ENCODE assay signal across 10 cellular contexts in the genomic region with DNA sequence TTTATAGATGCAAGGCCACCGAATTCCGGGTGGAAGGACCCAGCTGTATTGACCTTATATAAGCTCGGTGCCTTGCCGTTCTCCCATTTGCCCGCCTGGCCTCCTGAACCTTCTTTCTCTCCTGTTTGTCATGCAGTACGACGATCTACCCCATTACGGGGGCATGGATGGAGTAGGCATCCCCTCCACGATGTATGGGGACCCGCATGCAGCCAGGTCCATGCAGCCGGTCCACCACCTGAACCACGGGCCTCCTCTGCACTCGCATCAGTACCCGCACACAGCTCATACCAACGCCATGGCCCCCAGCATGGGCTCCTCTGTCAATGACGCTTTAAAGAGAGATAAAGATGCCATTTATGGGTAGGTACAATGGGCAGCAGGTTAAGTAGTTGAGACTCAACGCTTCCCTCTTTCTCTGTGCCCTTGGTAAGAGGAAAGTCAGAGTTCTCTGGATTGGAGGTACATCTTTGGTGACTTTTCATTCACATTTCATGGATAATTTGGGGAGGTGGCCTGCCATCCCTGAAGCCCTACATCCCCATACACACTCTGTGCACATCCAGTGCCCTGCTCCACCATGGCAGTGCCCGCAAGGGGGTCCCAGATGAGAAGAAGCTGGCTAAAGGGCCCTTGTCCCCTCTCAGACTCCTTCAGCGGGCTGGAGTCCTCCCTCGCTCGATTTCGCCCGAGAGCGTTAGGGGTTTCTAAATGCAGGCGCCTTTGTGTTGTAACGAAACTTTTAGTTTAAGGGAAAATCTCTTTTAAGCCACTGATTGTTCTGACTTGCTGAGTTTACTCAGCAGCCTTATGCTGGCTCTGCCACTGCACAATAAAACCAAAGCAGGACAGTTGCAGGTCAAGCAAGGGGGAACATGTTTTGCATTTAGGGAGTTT. TPM values are rescaled to one million over a fixed set of nuclear protein-coding genes. Genes with fewer than 3 reads are reported as not detected.
A peak's percentile ranks its signal among the peaks of the same experiment; 100 is the strongest.
DNase-seq lines count a peak whose midpoint lies in the region; ATAC-seq and TF ChIP-seq lines count a peak whose summit lies in the region.
"Had no signal": no experiment of that assay in that cellular context is flagged by ENCODE, and none has a peak within 500 bp of the region (broad histone marks: within the 10 kb centered on the region; RNA-seq: fewer than 3 reads in every experiment).

No MANE protein-coding gene starts in this region.

- H3K27ac ChIP-seq in mesendoderm (ENCODE audit: low read depth, low read length) (no peak overlapping the region), transverse colon (peak overlapping the region; percentile 91 to 96 (median 93))
- H3K27ac ChIP-seq: 22Rv1 had no signal

- H3K9ac ChIP-seq in mesendoderm (ENCODE audit: low read length), result no peak overlapping the region

- no peaks in the 10 kb centered on the region for H3K79me1 ChIP-seq in mesendoderm (ENCODE audit: low read length)

- H3K27me3 ChIP-seq in mesendoderm (ENCODE audit: insufficient read depth, low read length, poor library complexity) (peaks cover 50% of the 10 kb centered on the region), transverse colon (peaks cover 93% of the 10 kb centered on the region)

- H3K36me3 ChIP-seq in mesendoderm (ENCODE audit: control insufficient read depth, insufficient read depth, low read length) (no peaks in the 10 kb centered on the region), transverse colon (no peaks in the 10 kb centered on the region)

- no peak overlapping the region for H3K18ac ChIP-seq in mesendoderm (ENCODE audit: low read length)

- no peak for TF ChIP-seq CTCF in transverse colon (IDR thresholded peaks at IDR 0.05)

- H3K9me3 ChIP-seq in transverse colon, result no peaks in the 10 kb centered on the region

- H3K4me3 ChIP-seq in mesendoderm (ENCODE audit: low read length) (no peak overlapping the region), transverse colon (peak overlapping the region; percentile 3 to 73 (median 58))

- H2AK5ac ChIP-seq in mesendoderm (ENCODE audit: low read length), result no peak overlapping the region

- H2BK5ac ChIP-seq in mesendoderm (ENCODE audit: low read length), result no peak overlapping the region

- H3K4me2 ChIP-seq in mesendoderm (ENCODE audit: low read length), result no peak overlapping the region

- in situ Hi-C loops in transverse colon (cut with MboI; ENCODE audit: low pct_ligation_motif_present in 1 of 4, low pct_unique_long_range_greater_than_20kb in 1 of 4, low sequenced_read_pairs in 3 of 4), result loop anchor here in 3 of 4 donors (5.0 to 25.0 kb wide), 8 partner anchors 139 to 1599 kb away; no protein-coding TSS in a partner anchor

- H4K5ac ChIP-seq in mesendoderm (ENCODE audit: low read length), result no peak overlapping the region

- H3K23ac ChIP-seq in mesendoderm (ENCODE audit: low read length), result peak overlapping the region; percentile 75

- WGBS in mesendoderm (ENCODE audit: extremely low coverage, insufficient coverage, low lambda C conversion rate), result no CpG with 5 or more reads among the region's 26 CpGs
- WGBS in transverse colon (ENCODE audit: low coverage in 1 of 2), 2 donors, result 38 to 45% methylated on average over 7 to 26 of the region's 26 CpGs

- no peak overlapping the region for H3K56ac ChIP-seq in mesendoderm (ENCODE audit: low read length)

- TF ChIP-seq EP300 in transverse colon (IDR thresholded peaks at IDR 0.05; ENCODE audit: low read depth), result no peak

- H3K4ac ChIP-seq in mesendoderm (ENCODE audit: low read depth, low read length), result no peak overlapping the region

- H2BK15ac ChIP-seq in mesendoderm (replicated peaks; ENCODE audit: low read depth), result no peak overlapping the region

- H3K4me1 ChIP-seq in mesendoderm (ENCODE audit: control insufficient read depth, low read depth, low read length), result peaks cover 2% of the 10 kb centered on the region
- peaks cover 0 to 16% (median 10%) of the 10 kb centered on the region in 4 donors for H3K4me1 ChIP-seq in transverse colon

- DNase-seq in DMS79 treated with DMSO at 0.1 percent for 48 hours (lab: John Stamatoyannopoulos, UW), result peak; percentile 29
- no peak for DNase-seq in DMS79 (lab: John Stamatoyannopoulos, UW)
- peak; percentile 61 for DNase-seq in ecto neural progenitor cell (ENCODE audit: low spot score)
- DNase-seq in mesendoderm, result peak; percentile 50
- no peak for DNase-seq in transverse colon
- no peak for DNase-seq in NCI-H1048 (lab: John Stamatoyannopoulos, UW)
- DNase-seq in RPMI8226, result no peak
- DNase-seq: NCI-H2029 had no signal

- no peak overlapping the region for H4K8ac ChIP-seq in mesendoderm (ENCODE audit: low read depth, low read length)

- intact Hi-C loops in transverse colon (cut with DNase I; ENCODE audit: low total_unique reads), result loop anchor here (2.0 to 10.0 kb wide), 4 partner anchors 141 to 1407 kb away; no protein-coding TSS in a partner anchor

- no peak overlapping the region for H2BK120ac ChIP-seq in mesendoderm (ENCODE audit: low read depth, low read length)

- ATAC-seq in GM21825 (IDR thresholded peaks at IDR 0.05; ENCODE audit: unreplicated experiment), result no peak

- no peak for TF ChIP-seq POLR2A in transverse colon (IDR thresholded peaks at IDR 0.05)

- no peaks in the 10 kb centered on the region for H3K79me2 ChIP-seq in mesendoderm (ENCODE audit: control insufficient read depth, insufficient read depth, low read length)

RNA-seq across cellular contexts. Expression of a gene that starts 2.9 kb away (rescaled TPM):
- 0.25 TPM for polyA plus RNA-seq in mesendoderm (2013, experiment 1 of 2)
- polyA plus RNA-seq in mesendoderm (2013, experiment 2 of 2), result 0.10 TPM
- total RNA-seq in transverse colon, result 100 to 1,000 TPM in 1 of 4 donors, 10 to 100 TPM in 3; 25.9 to 129 (median 28.8) TPM

Comparison
In these comparisons a context has a peak if more than half of its experiments do, and no peak if none do; other contexts are left out.
1. DNase-seq: peak in DMS79 treated with DMSO at 0.1 percent for 48 hours (single experiment), ecto neural progenitor cell (single experiment) and mesendoderm (single experiment); none in DMS79 (single experiment), transverse colon (single experiment), NCI-H1048 (single experiment) and RPMI8226 (single experiment).